ENCODE assay signal across 28 cellular contexts in genomic region chr2:24820175-24820513, GRCh38. TPM values are rescaled to one million over a fixed set of nuclear protein-coding genes. Genes with fewer than 3 reads are reported as not detected.
A peak's percentile ranks its signal among the peaks of the same experiment; 100 is the strongest.
DNase-seq lines count a peak whose midpoint lies in the region; ATAC-seq and TF ChIP-seq lines count a peak whose summit lies in the region.
"Had no signal": no experiment of that assay in that cellular context is flagged by ENCODE, and none has a peak within 500 bp of the region (broad histone marks: within the 10 kb centered on the region; RNA-seq: fewer than 3 reads in every experiment).

No MANE protein-coding gene starts in this region.

- in situ Hi-C loops in transverse colon (cut with MboI; ENCODE audit: low pct_ligation_motif_present in 1 of 4, low pct_unique_long_range_greater_than_20kb in 1 of 4, low sequenced_read_pairs in 3 of 4) = loop anchor here in 3 of 4 donors (5.0 to 10.0 kb wide), 2 partner anchors 405 to 413 kb away; no protein-coding TSS in a partner anchor

- H3K27ac Mint-ChIP-seq in stimulated activated naive CD8-positive, alpha-beta T cell treated with anti-CD3 and anti-CD28 coated beads, Interleukin-15, amount 100 ng/mL, for 72 hours = no peak overlapping the region
- H3K27ac Mint-ChIP-seq in activated CD8-positive, alpha-beta memory T cell treated with anti-CD3 and anti-CD28 coated beads, Interleukin-2, amount 10 ng/mL, durations not matched to agents 7 days and 5 days = no peak overlapping the region
- H3K27ac Mint-ChIP-seq in activated CD4-positive, alpha-beta T cell treated with anti-CD3 and anti-CD28 coated beads, Interleukin-2, amount 10 ng/mL, durations not matched to agents 7 days and 5 days = no peak overlapping the region
- H3K27ac Mint-ChIP-seq: memory B cell had no signal

- no peak overlapping the region for H3K27ac ChIP-seq in transverse colon
- H3K27ac ChIP-seq: cardiac muscle cell, left lung, Peyer's patch, tibial nerve, VCaP had no signal

- no peak for DNase-seq in stimulated activated naive CD8-positive, alpha-beta T cell treated with anti-CD3 and anti-CD28 coated beads, Interleukin-15, amount 100 ng/mL, for 72 hours
- DNase-seq in stimulated activated naive CD8-positive, alpha-beta T cell treated with anti-CD3 and anti-CD28 coated beads, Interleukin-15, Interleukin-2, amounts not matched to agents 100 U/mL and 50 U/mL, for 24 hours = no peak
- DNase-seq in activated CD8-positive, alpha-beta memory T cell treated with anti-CD3 and anti-CD28 coated beads, Interleukin-2, amount 10 ng/mL, durations not matched to agents 7 days and 5 days = peak; percentile 19
- peak; percentile 18 for DNase-seq in mesenteric fat pad (ENCODE audit: low spot score)
- DNase-seq in activated CD4-positive, alpha-beta T cell treated with anti-CD3 and anti-CD28 coated beads, Interleukin-2, amount 10 ng/mL, durations not matched to agents 7 days and 5 days = no peak
- DNase-seq in transverse colon = no peak
- no peak for DNase-seq in NCI-H2171 treated with DMSO at 0.1 percent for 48 hours (lab: John Stamatoyannopoulos, UW)
- DNase-seq: activated CD4-positive, alpha-beta T cell treated with anti-CD3 and anti-CD28 coated beads for 48 hours; activated naive CD8-positive, alpha-beta T cell treated with anti-CD3 and anti-CD28 coated beads, Interleukin-2, amount 10 ng/mL, durations not matched to agents 7 days and 5 days; cortex of kidney; DMS 273 treated with DMSO at 0.1 percent for 48 hours; effector memory CD8-positive, alpha-beta T cell; erythroblast; NCI-H1092; NCI-H1694; NCI-H446 treated with DMSO at 0.1 percent for 48 hours; NCI-H774; SIG-M5; SW 1271 had no signal

- H3K36me3 ChIP-seq in transverse colon = peaks cover 0 to 8% (median 0%) of the 10 kb centered on the region in 4 donors
- H3K36me3 ChIP-seq: cardiac muscle cell had no signal

- intact Hi-C loops in transverse colon (cut with DNase I; ENCODE audit: low total_unique reads) = no loop called here

- peaks cover 70% of the 10 kb centered on the region for H3K36me3 Mint-ChIP-seq in activated CD8-positive, alpha-beta memory T cell treated with anti-CD3 and anti-CD28 coated beads, Interleukin-2, amount 10 ng/mL, durations not matched to agents 7 days and 5 days
- peaks cover 64% of the 10 kb centered on the region for H3K36me3 Mint-ChIP-seq in activated CD4-positive, alpha-beta T cell treated with anti-CD3 and anti-CD28 coated beads, Interleukin-2, amount 10 ng/mL, durations not matched to agents 7 days and 5 days (ENCODE audit: low read depth)

- H3K4me1 Mint-ChIP-seq in stimulated activated naive CD8-positive, alpha-beta T cell treated with anti-CD3 and anti-CD28 coated beads, Interleukin-15, amount 100 ng/mL, for 72 hours = peaks cover 18% of the 10 kb centered on the region
- H3K4me1 Mint-ChIP-seq in activated CD8-positive, alpha-beta memory T cell treated with anti-CD3 and anti-CD28 coated beads, Interleukin-2, amount 10 ng/mL, durations not matched to agents 7 days and 5 days = peaks cover 8% of the 10 kb centered on the region
- H3K4me1 Mint-ChIP-seq in activated CD4-positive, alpha-beta T cell treated with anti-CD3 and anti-CD28 coated beads, Interleukin-2, amount 10 ng/mL, durations not matched to agents 7 days and 5 days = no peaks in the 10 kb centered on the region
- H3K4me1 Mint-ChIP-seq: memory B cell had no signal

- TF ChIP-seq EP300 in transverse colon (IDR thresholded peaks at IDR 0.05; ENCODE audit: low read depth) = no peak

- H3K9me3 Mint-ChIP-seq in stimulated activated naive CD8-positive, alpha-beta T cell treated with anti-CD3 and anti-CD28 coated beads, Interleukin-15, amount 100 ng/mL, for 72 hours = no peaks in the 10 kb centered on the region
- H3K9me3 Mint-ChIP-seq in activated CD8-positive, alpha-beta memory T cell treated with anti-CD3 and anti-CD28 coated beads, Interleukin-2, amount 10 ng/mL, durations not matched to agents 7 days and 5 days (ENCODE audit: low read depth) = no peaks in the 10 kb centered on the region
- no peaks in the 10 kb centered on the region for H3K9me3 Mint-ChIP-seq in activated CD4-positive, alpha-beta T cell treated with anti-CD3 and anti-CD28 coated beads, Interleukin-2, amount 10 ng/mL, durations not matched to agents 7 days and 5 days
- H3K9me3 Mint-ChIP-seq: activated naive CD8-positive, alpha-beta T cell treated with anti-CD3 and anti-CD28 coated beads, Interleukin-2, amount 10 ng/mL, durations not matched to agents 7 days and 5 days; effector memory CD8-positive, alpha-beta T cell; memory B cell; neural crest cell had no signal

- peak; percentile 6 for ATAC-seq in stimulated activated naive CD8-positive, alpha-beta T cell treated with anti-CD3 and anti-CD28 coated beads, Interleukin-15, amount 100 ng/mL, for 72 hours
- ATAC-seq in stimulated activated naive CD8-positive, alpha-beta T cell treated with anti-CD3 and anti-CD28 coated beads, Interleukin-15, Interleukin-2, amounts not matched to agents 100 U/mL and 50 U/mL, for 24 hours = no peak
- no peak for ATAC-seq in activated CD8-positive, alpha-beta memory T cell treated with anti-CD3 and anti-CD28 coated beads, Interleukin-2, amount 10 ng/mL, durations not matched to agents 7 days and 5 days
- ATAC-seq in HG02588 (IDR thresholded peaks at IDR 0.05; ENCODE audit: unreplicated experiment) = no peak
- ATAC-seq: effector memory CD8-positive, alpha-beta T cell; left lung had no signal

- no peak for TF ChIP-seq CTCF in transverse colon (IDR thresholded peaks at IDR 0.05)

- H3K4me3 Mint-ChIP-seq in stimulated activated naive CD8-positive, alpha-beta T cell treated with anti-CD3 and anti-CD28 coated beads, Interleukin-15, amount 100 ng/mL, for 72 hours = no peak overlapping the region
- no peak overlapping the region for H3K4me3 Mint-ChIP-seq in activated CD8-positive, alpha-beta memory T cell treated with anti-CD3 and anti-CD28 coated beads, Interleukin-2, amount 10 ng/mL, durations not matched to agents 7 days and 5 days
- no peak overlapping the region for H3K4me3 Mint-ChIP-seq in activated CD4-positive, alpha-beta T cell treated with anti-CD3 and anti-CD28 coated beads, Interleukin-2, amount 10 ng/mL, durations not matched to agents 7 days and 5 days
- H3K4me3 Mint-ChIP-seq: activated naive CD8-positive, alpha-beta T cell treated with anti-CD3 and anti-CD28 coated beads, Interleukin-2, amount 10 ng/mL, durations not matched to agents 7 days and 5 days; effector memory CD8-positive, alpha-beta T cell; memory B cell had no signal

- CTCF ChIA-PET in activated CD8-positive, alpha-beta memory T cell treated with anti-CD3 and anti-CD28 coated beads, Interleukin-2, amount 10 ng/mL, durations not matched to agents 7 days and 5 days (lab: Charles Lee) = interaction anchor here (0.6 to 1.6 kb wide), 3 partner anchors 12 to 411 kb away, joined by 3 to 4 read pairs (median 4); no protein-coding TSS in a partner anchor
- CTCF ChIA-PET in activated CD4-positive, alpha-beta T cell treated with anti-CD3 and anti-CD28 coated beads, Interleukin-2, amount 10 ng/mL, durations not matched to agents 7 days and 5 days (lab: Charles Lee) = interaction anchor here (1.5 to 2.4 kb wide), 2 partner anchors 8 to 410 kb away, joined by 4 to 7 read pairs; no protein-coding TSS in a partner anchor

- H3K27me3 ChIP-seq in transverse colon = no peaks in the 10 kb centered on the region
- H3K27me3 ChIP-seq: cardiac muscle cell, left lung, Peyer's patch, tibial nerve had no signal

- no peaks in the 10 kb centered on the region for H3K4me1 ChIP-seq in transverse colon
- H3K4me1 ChIP-seq: left lung, Peyer's patch, tibial nerve had no signal

- no peak overlapping the region for H3K4me3 ChIP-seq in transverse colon
- H3K4me3 ChIP-seq: cardiac muscle cell, left lung, Peyer's patch, smooth muscle cell, tibial nerve had no signal

- H3K9me3 ChIP-seq in transverse colon = no peaks in the 10 kb centered on the region
- H3K9me3 ChIP-seq: left lung, Peyer's patch, tibial nerve had no signal

- POLR2A ChIA-PET in activated CD4-positive, alpha-beta T cell treated with anti-CD3 and anti-CD28 coated beads, Interleukin-2, amount 10 ng/mL, durations not matched to agents 7 days and 5 days (lab: Charles Lee) = no interaction called here

- H3K27me3 Mint-ChIP-seq in stimulated activated naive CD8-positive, alpha-beta T cell treated with anti-CD3 and anti-CD28 coated beads, Interleukin-15, amount 100 ng/mL, for 72 hours = no peaks in the 10 kb centered on the region
- H3K27me3 Mint-ChIP-seq in activated CD8-positive, alpha-beta memory T cell treated with anti-CD3 and anti-CD28 coated beads, Interleukin-2, amount 10 ng/mL, durations not matched to agents 7 days and 5 days = no peaks in the 10 kb centered on the region
- H3K27me3 Mint-ChIP-seq in activated CD4-positive, alpha-beta T cell treated with anti-CD3 and anti-CD28 coated beads, Interleukin-2, amount 10 ng/mL, durations not matched to agents 7 days and 5 days = no peaks in the 10 kb centered on the region
- H3K27me3 Mint-ChIP-seq: activated naive CD8-positive, alpha-beta T cell treated with anti-CD3 and anti-CD28 coated beads, Interleukin-2, amount 10 ng/mL, durations not matched to agents 7 days and 5 days; effector memory CD8-positive, alpha-beta T cell; memory B cell had no signal

- WGBS in transverse colon (ENCODE audit: low coverage in 1 of 2), 2 donors = 87% methylated on average over 7 of the region's 7 CpGs; no CpG with 5 or more reads in 1 of the 2 donors

- no peak for TF ChIP-seq POLR2A in transverse colon (IDR thresholded peaks at IDR 0.05)

RNA-seq across cellular contexts. Expression of gene CENPO, which starts 26.9 kb away (rescaled TPM):
- 10 to 100 TPM; 55.4 to 57.4 TPM for total RNA-seq in activated CD8-positive, alpha-beta memory T cell treated with anti-CD3 and anti-CD28 coated beads, Interleukin-2, amount 10 ng/mL, durations not matched to agents 7 days and 5 days
- 3.7 TPM for total RNA-seq in mesenteric fat pad
- 10 to 100 TPM; 52.0 to 56.4 TPM for total RNA-seq in activated CD4-positive, alpha-beta T cell treated with anti-CD3 and anti-CD28 coated beads, Interleukin-2, amount 10 ng/mL, durations not matched to agents 7 days and 5 days
- total RNA-seq in transverse colon = 10 to 100 TPM in 2 of 4 donors, 1 to 10 TPM in 2; 6.0 to 13.8 (median 9.6) TPM

RNA-seq across cellular contexts. Expression of gene PTRHD1, which starts 27.0 kb away (rescaled TPM):
- 10 to 100 TPM; 17.9 to 29.3 TPM for total RNA-seq in activated CD8-positive, alpha-beta memory T cell treated with anti-CD3 and anti-CD28 coated beads, Interleukin-2, amount 10 ng/mL, durations not matched to agents 7 days and 5 days
- total RNA-seq in mesenteric fat pad = 12.9 TPM
- total RNA-seq in activated CD4-positive, alpha-beta T cell treated with anti-CD3 and anti-CD28 coated beads, Interleukin-2, amount 10 ng/mL, durations not matched to agents 7 days and 5 days = 10 to 100 TPM; 31.8 to 33.1 TPM
- 10 to 100 TPM; 30.6 to 50.9 (median 40.5) TPM for total RNA-seq in transverse colon

Comparison
In these comparisons a context has a peak if more than half of its experiments do, and no peak if none do; other contexts are left out.
1. DNase-seq: peak in activated CD8-positive, alpha-beta memory T cell treated with anti-CD3 and anti-CD28 coated beads, Interleukin-2, amount 10 ng/mL, durations not matched to agents 7 days and 5 days (single experiment) and mesenteric fat pad (single experiment); none in stimulated activated naive CD8-positive, alpha-beta T cell treated with anti-CD3 and anti-CD28 coated beads, Interleukin-15, amount 100 ng/mL, for 72 hours (0 of 2), stimulated activated naive CD8-positive, alpha-beta T cell treated with anti-CD3 and anti-CD28 coated beads, Interleukin-15, Interleukin-2, amounts not matched to agents 100 U/mL and 50 U/mL, for 24 hours (single experiment), activated CD4-positive, alpha-beta T cell treated with anti-CD3 and anti-CD28 coated beads, Interleukin-2, amount 10 ng/mL, durations not matched to agents 7 days and 5 days (single experiment), transverse colon (single experiment) and NCI-H2171 treated with DMSO at 0.1 percent for 48 hours (single experiment).